Comparison of ENCODE assay signal across 9 cellular contexts in the genomic region with DNA sequence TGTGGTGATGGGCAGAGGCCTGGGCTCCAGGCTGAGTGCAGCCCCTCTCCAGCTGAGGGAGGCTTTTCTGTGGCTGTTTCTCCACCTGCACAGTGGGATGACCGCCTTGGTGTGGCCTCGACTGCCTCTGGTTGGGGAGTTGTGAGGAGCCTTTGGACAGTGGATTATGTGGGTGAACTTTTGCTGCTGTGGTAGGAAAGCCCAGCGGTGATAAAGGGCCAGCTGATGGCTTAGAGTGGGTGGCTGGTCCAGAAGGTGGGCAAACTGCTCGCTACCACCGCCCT. TPM values are rescaled to one million over a fixed set of nuclear protein-coding genes. Genes with fewer than 3 reads are reported as not detected.
DNase-seq lines count a peak whose midpoint lies in the region; ATAC-seq and TF ChIP-seq lines count a peak whose summit lies in the region.
"Had no signal": no experiment of that assay in that cellular context is flagged by ENCODE, and none has a peak within 500 bp of the region (broad histone marks: within the 10 kb centered on the region; RNA-seq: fewer than 3 reads in every experiment).

No MANE protein-coding gene starts in this region.

- H4K91ac ChIP-seq in mesenchymal stem cell (ENCODE audit: low read length) = no peak overlapping the region

- no peaks in the 10 kb centered on the region for H3K36me3 ChIP-seq in body of pancreas (replicated peaks in 1 of 2; ENCODE audit: insufficient read depth in 1 of 2, low read depth in 2 of 2)
- H3K36me3 ChIP-seq in mesenchymal stem cell (ENCODE audit: control insufficient read depth in 1 of 2, insufficient read depth in 2 of 2, low read depth in 1 of 2, low read length in 2 of 2) = no peaks in the 10 kb centered on the region

- no peak for TF ChIP-seq POLR2A in body of pancreas (IDR thresholded peaks at IDR 0.05)

- intact Hi-C loops in Right ventricle myocardium inferior (cut with DNase I) = loop anchor here (1.0 to 5.0 kb wide), 6 partner anchors 19 to 117 kb away; a partner anchor contains a TSS
- intact Hi-C loops in cardiac septum (cut with DNase I) = loop anchor here (2.0 to 5.0 kb wide), 3 partner anchors 19 to 52 kb away; a partner anchor contains a TSS
- intact Hi-C loops in body of pancreas (cut with DNase I) = no loop called here

- no peak overlapping the region for H2BK15ac ChIP-seq in mesenchymal stem cell (ENCODE audit: low read depth, poor library complexity, severe bottlenecking)

- H2BK120ac ChIP-seq in mesenchymal stem cell (ENCODE audit: low read depth, low read length) = no peak overlapping the region

- H3K4me1 ChIP-seq in body of pancreas (peaks cover 48% of the 10 kb centered on the region), mesenchymal stem cell (ENCODE audit: control insufficient read depth, insufficient read depth, low read depth, low read length) (peaks cover 37% of the 10 kb centered on the region)

- peak overlapping the region; percentile 16 for H4K8ac ChIP-seq in mesenchymal stem cell (ENCODE audit: low read length)

- H3K27me3 ChIP-seq in body of pancreas (peaks cover 0 to 4% of the 10 kb centered on the region in 2 donors), mesenchymal stem cell (ENCODE audit: control insufficient read depth in 1 of 2, insufficient read depth in 1 of 2, low read length in 2 of 2) (peaks cover 15 to 17% of the 10 kb centered on the region in 2 experiments)

- H3K4ac ChIP-seq in mesenchymal stem cell (ENCODE audit: low read depth in 1 of 2, low read length in 2 of 2) = no peak overlapping the region

- H3K14ac ChIP-seq in mesenchymal stem cell (ENCODE audit: low read length in 2 of 2) = peak overlapping the region in 1 of 2 experiments; percentile 92

- H3K27me3 Mint-ChIP-seq in type B pancreatic cell = peaks cover 26% of the 10 kb centered on the region

- H2BK5ac ChIP-seq in mesenchymal stem cell (ENCODE audit: low read depth, low read length, poor library complexity, severe bottlenecking) = no peak overlapping the region

- H2AFZ ChIP-seq in mesenchymal stem cell (ENCODE audit: low read depth, low read length) = no peak overlapping the region

- H2BK12ac ChIP-seq in mesenchymal stem cell (ENCODE audit: low read length in 2 of 2) = peak overlapping the region in 1 of 2 experiments; percentile 64

- peak overlapping the region; percentile 90 for H3K9ac ChIP-seq in mesenchymal stem cell (ENCODE audit: low read length)

- no peak overlapping the region for H3K23ac ChIP-seq in mesenchymal stem cell (ENCODE audit: low read length in 2 of 2)

- H3K4me3 Mint-ChIP-seq in type B pancreatic cell = peak overlapping the region; percentile 93

- DNase-seq in Right ventricle myocardium inferior (ENCODE audit: missing footprints) = peak; percentile 56
- DNase-seq in cardiac septum (ENCODE audit: low spot score) = no peak
- no peak for DNase-seq in body of pancreas
- DNase-seq in mesenchymal stem cell = no peak
- no peak for DNase-seq in type B pancreatic cell (ENCODE audit: extremely low spot score, unreplicated experiment)
- no peak for DNase-seq in iPS-NIHi7 (ENCODE audit: extremely low spot score)
- no peak for DNase-seq in NCI-H187 (lab: John Stamatoyannopoulos, UW)

- peaks cover 13% of the 10 kb centered on the region for H3K79me1 ChIP-seq in mesenchymal stem cell (replicated peaks; ENCODE audit: low read length, poor library complexity, severe bottlenecking)

- ATAC-seq in Right ventricle myocardium inferior = no peak
- ATAC-seq in body of pancreas = no peak
- ATAC-seq in HG02759 (IDR thresholded peaks at IDR 0.05; ENCODE audit: unreplicated experiment) = no peak

- H3K27ac ChIP-seq in body of pancreas (peak overlapping the region in 3 of 4 donors; percentile 80 to 97 (median 94)), mesenchymal stem cell (ENCODE audit: low read length, poor library complexity, severe bottlenecking) (no peak overlapping the region)

- no peak overlapping the region for H3K4me3 ChIP-seq in body of pancreas
- peak overlapping the region in 1 of 2 experiments; percentile 80 for H3K4me3 ChIP-seq in mesenchymal stem cell (ENCODE audit: insufficient read depth in 1 of 2, low read depth in 1 of 2, low read length in 2 of 2)

- H3K4me2 ChIP-seq in mesenchymal stem cell (ENCODE audit: low read length, poor library complexity, severe bottlenecking) = no peak overlapping the region

- no peaks in the 10 kb centered on the region for H3K36me3 Mint-ChIP-seq in type B pancreatic cell

- peaks cover 20% of the 10 kb centered on the region for H3K4me1 Mint-ChIP-seq in type B pancreatic cell (ENCODE audit: unreplicated experiment)

- no peaks in the 10 kb centered on the region for H3K9me3 Mint-ChIP-seq in type B pancreatic cell

- H3K9me3 ChIP-seq in body of pancreas (no peaks in the 10 kb centered on the region), mesenchymal stem cell (ENCODE audit: control insufficient read depth, low read length) (no peaks in the 10 kb centered on the region)

- H2AK5ac ChIP-seq in mesenchymal stem cell (ENCODE audit: low read length, severe bottlenecking) = peak overlapping the region; percentile 49

- H3K18ac ChIP-seq in mesenchymal stem cell (ENCODE audit: low read depth in 1 of 2, low read length in 2 of 2) = peak overlapping the region in 1 of 2 experiments; percentile 62

- 34 to 47% methylated on average over 4 to 5 of the region's 5 CpGs for WGBS in body of pancreas, 2 donors
- 41% methylated on average over 4 of the region's 5 CpGs for WGBS in mesenchymal stem cell

- no peak for TF ChIP-seq CTCF in body of pancreas (IDR thresholded peaks at IDR 0.05)
- no peak for TF ChIP-seq CTCF in type B pancreatic cell (conservative IDR thresholded peaks at IDR 0.05)

- H3K27ac Mint-ChIP-seq in type B pancreatic cell = peak overlapping the region; percentile 99

RNA-seq across cellular contexts. Expression of a gene that starts 1.4 kb away (rescaled TPM):
- total RNA-seq in Right ventricle myocardium inferior (217 TPM), cardiac septum (116 TPM), body of pancreas (10 to 100 TPM; 51.7 to 63.8 TPM), type B pancreatic cell (ENCODE audit: low replicate concordance) (41.7 and 76.0 TPM in 2 replicates)
- polyA plus RNA-seq in mesenchymal stem cell (2013, experiment 1 of 2) = 10.7 TPM
- 10.7 TPM for polyA plus RNA-seq in mesenchymal stem cell (2013, experiment 2 of 2)

RNA-seq across cellular contexts. Expression of a gene that starts 3.8 kb away (rescaled TPM):
- total RNA-seq in Right ventricle myocardium inferior = not detected
- not detected for total RNA-seq in cardiac septum
- 1 to 10 TPM in 1 of 2 donors, not detected in 1; 2.3 TPM for total RNA-seq in body of pancreas
- polyA plus RNA-seq in mesenchymal stem cell (2013, experiment 1 of 2) = 0.18 TPM
- polyA plus RNA-seq in mesenchymal stem cell (2013, experiment 2 of 2) = 0.12 TPM
- not detected in 2 replicates for total RNA-seq in type B pancreatic cell (ENCODE audit: low replicate concordance)
- total RNA-seq: myocyte had no signal

RNA-seq across cellular contexts. Expression of a gene that starts 12.9 kb away (rescaled TPM):
- not detected for total RNA-seq in Right ventricle myocardium inferior
- not detected for total RNA-seq in cardiac septum
- total RNA-seq in body of pancreas = not detected
- polyA plus RNA-seq in mesenchymal stem cell (2013, experiment 1 of 2) = not detected
- polyA plus RNA-seq in mesenchymal stem cell (2013, experiment 2 of 2) = not detected
- total RNA-seq in type B pancreatic cell (ENCODE audit: low replicate concordance) = 0.19 TPM in 1 of 2 replicates, not detected in the other
- total RNA-seq: myocyte had no signal

RNA-seq across cellular contexts. Expression of a gene that starts 13.4 kb away (rescaled TPM):
- 92.8 TPM for total RNA-seq in Right ventricle myocardium inferior
- total RNA-seq in cardiac septum = 75.1 TPM
- total RNA-seq in body of pancreas = 100 to 1,000 TPM; 170 to 223 TPM
- 364 TPM for polyA plus RNA-seq in mesenchymal stem cell (2013, experiment 1 of 2)
- polyA plus RNA-seq in mesenchymal stem cell (2013, experiment 2 of 2) = 351 TPM
- total RNA-seq in type B pancreatic cell (ENCODE audit: low replicate concordance) = 160 and 198 TPM in 2 replicates

RNA-seq across cellular contexts. Expression of a gene that starts 13.9 kb away (rescaled TPM):
- total RNA-seq in Right ventricle myocardium inferior (410 TPM), cardiac septum (208 TPM), body of pancreas (100 to 1,000 TPM; 108 to 224 TPM), type B pancreatic cell (ENCODE audit: low replicate concordance) (166 and 227 TPM in 2 replicates)
- 235 TPM for polyA plus RNA-seq in mesenchymal stem cell (2013, experiment 1 of 2)
- 233 TPM for polyA plus RNA-seq in mesenchymal stem cell (2013, experiment 2 of 2)
